In the genomic region with DNA sequence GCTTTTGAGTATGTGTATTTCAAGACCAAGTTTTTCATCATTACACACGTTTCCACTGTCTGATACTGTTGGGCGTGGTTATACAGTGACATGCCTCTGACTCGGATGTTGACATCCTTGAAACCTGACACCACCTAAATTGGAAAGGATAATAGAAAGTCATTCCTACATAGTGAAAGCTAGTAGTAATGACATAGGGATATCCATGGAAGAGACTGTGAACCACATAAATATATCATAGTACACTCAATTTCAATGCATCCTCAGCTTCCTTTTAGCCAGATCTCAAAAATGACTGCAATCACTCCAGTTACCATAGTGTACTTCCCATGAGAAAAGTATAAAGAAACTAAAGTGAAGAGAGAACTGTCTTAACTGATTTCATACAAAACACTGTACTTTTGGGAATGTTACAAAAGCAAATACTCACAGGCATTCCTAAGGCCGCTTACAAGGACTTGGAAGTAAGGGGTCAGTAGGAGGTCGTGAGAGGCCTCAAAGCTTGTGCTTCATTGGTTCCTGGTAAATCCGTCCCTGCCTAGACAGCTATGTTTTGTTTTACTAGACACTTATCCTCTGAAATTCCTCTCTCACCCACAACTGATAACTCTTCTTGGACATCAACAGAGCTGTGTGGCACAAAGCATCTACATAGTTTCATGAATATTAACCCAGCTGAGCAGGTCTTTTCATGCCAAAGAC, we compare ENCODE assay signal across 13 cellular contexts.
DNase-seq lines count a peak whose midpoint lies in the region; ATAC-seq and TF ChIP-seq lines count a peak whose summit lies in the region.
"Had no signal": no experiment of that assay in that cellular context is flagged by ENCODE, and none has a peak within 500 bp of the region (broad histone marks: within the 10 kb centered on the region; RNA-seq: fewer than 3 reads in every experiment).

No MANE protein-coding gene starts in this region.

- H3K4me2 ChIP-seq in GM23248 (ENCODE audit: unreplicated experiment), result no peak overlapping the region

- H2AFZ ChIP-seq in GM23248 (peak overlapping the region; percentile 18; the same call in 1 of the 2 replicates), neuron (ENCODE audit: low read depth, low read length) (peak overlapping the region; percentile 53)

- no peaks in the 10 kb centered on the region for H3K36me3 ChIP-seq in GM23248 (ENCODE audit: low read depth)
- H3K36me3 ChIP-seq in neuron (ENCODE audit: insufficient read depth, low read length), result no peaks in the 10 kb centered on the region
- H3K36me3 ChIP-seq in psoas muscle (ENCODE audit: insufficient read depth in 1 of 2, low read depth in 1 of 2), result no peaks in the 10 kb centered on the region
- H3K36me3 ChIP-seq: pancreas had no signal

- no peaks in the 10 kb centered on the region for H3K9me3 ChIP-seq in GM23248 (ENCODE audit: low read depth)
- H3K9me3 ChIP-seq in neuron (ENCODE audit: low read length), result no peaks in the 10 kb centered on the region
- H3K9me3 ChIP-seq in psoas muscle, result no peaks in the 10 kb centered on the region
- H3K9me3 ChIP-seq: pancreas had no signal

- TF ChIP-seq CTCF in choroid plexus epithelial cell (conservative IDR thresholded peaks at IDR 0.05; ENCODE audit: low read depth, low read length), result no peak
- TF ChIP-seq CTCF in psoas muscle (IDR thresholded peaks at IDR 0.05), result no peak

- 42 to 50% methylated on average over 6 of the region's 6 CpGs for WGBS in GM23248 (ENCODE audit: low coverage in 1 of 2, low lambda C conversion rate in 2 of 2, missing lambda C conversion rate in 2 of 2), 2 experiments
- 46 to 63% (median 52%) methylated on average over 6 of the region's 6 CpGs for WGBS in psoas muscle, 3 donors

- ATAC-seq in psoas muscle, result no peak
- ATAC-seq: pancreas, SK-N-SH treated with all-trans-retinoic acid at 6 μM for 48 hours had no signal

- H3K9ac ChIP-seq in GM23248, result no peak overlapping the region

- in situ Hi-C loops in GM23248 (cut with MboI), result loop anchor here (25.0 kb wide), 1 partner anchor 638 kb away; the partner anchor contains the start of gene THSD7A

- H3K4me1 ChIP-seq in GM23248 (ENCODE audit: insufficient read depth) (no peaks in the 10 kb centered on the region), neuron (ENCODE audit: insufficient read depth, low read length) (peaks cover 18% of the 10 kb centered on the region), psoas muscle (no peaks in the 10 kb centered on the region)
- H3K4me1 ChIP-seq: pancreas had no signal

- H4K20me1 ChIP-seq in GM23248 (ENCODE audit: insufficient read depth), result no peaks in the 10 kb centered on the region

- DNase-seq in GM23248, result peak; percentile 69
- peak; percentile 80 for DNase-seq in NCI-H226
- DNase-seq in choroid plexus epithelial cell (ENCODE audit: low read depth), result peak; percentile 90
- no peak for DNase-seq in nucleus accumbens (lab: John Stamatoyannopoulos, UW)
- no peak for DNase-seq in NCI-H1105 (lab: John Stamatoyannopoulos, UW)
- DNase-seq in ecto neural progenitor cell (ENCODE audit: low spot score), result no peak
- no peak for DNase-seq in psoas muscle
- DNase-seq: DMS153, pancreas, substantia nigra had no signal

- intact Hi-C loops in psoas muscle (cut with DNase I), result no loop called here

- no peaks in the 10 kb centered on the region for H3F3A ChIP-seq in GM23248 (ENCODE audit: insufficient read depth)

- H3K79me2 ChIP-seq in GM23248 (ENCODE audit: insufficient read depth), result no peaks in the 10 kb centered on the region

- no peaks in the 10 kb centered on the region for H3K27me3 ChIP-seq in GM23248 (replicated peaks; ENCODE audit: insufficient read depth)
- H3K27me3 ChIP-seq in neuron (ENCODE audit: insufficient read depth, low read length), result no peaks in the 10 kb centered on the region
- H3K27me3 ChIP-seq in psoas muscle (ENCODE audit: insufficient read depth in 3 of 3, low read length in 2 of 3), result no peaks in the 10 kb centered on the region
- H3K27me3 ChIP-seq: pancreas had no signal

- no peaks in the 10 kb centered on the region for H3K9me2 ChIP-seq in GM23248 (ENCODE audit: insufficient read depth)

- H3K27ac ChIP-seq in GM23248 (no peak overlapping the region), psoas muscle (no peak overlapping the region)
- H3K27ac ChIP-seq: epithelial cell of prostate, pancreas had no signal

- no peak overlapping the region for H3K4me3 ChIP-seq in GM23248
- no peak overlapping the region for H3K4me3 ChIP-seq in choroid plexus epithelial cell (ENCODE audit: low read depth, low read length)
- H3K4me3 ChIP-seq in neuron (ENCODE audit: low read length), result no peak overlapping the region
- H3K4me3 ChIP-seq in psoas muscle, result no peak overlapping the region
- H3K4me3 ChIP-seq: pancreas had no signal

Comparison
In these comparisons a context has a peak if more than half of its experiments do, and no peak if none do; other contexts are left out.
1. DNase-seq: peak in GM23248 (single experiment), NCI-H226 (single experiment) and choroid plexus epithelial cell (single experiment); none in nucleus accumbens (0 of 56), NCI-H1105 (single experiment), ecto neural progenitor cell (single experiment) and psoas muscle (0 of 2).